1 cellular context compared by ENCODE assay signal in the genomic region with DNA sequence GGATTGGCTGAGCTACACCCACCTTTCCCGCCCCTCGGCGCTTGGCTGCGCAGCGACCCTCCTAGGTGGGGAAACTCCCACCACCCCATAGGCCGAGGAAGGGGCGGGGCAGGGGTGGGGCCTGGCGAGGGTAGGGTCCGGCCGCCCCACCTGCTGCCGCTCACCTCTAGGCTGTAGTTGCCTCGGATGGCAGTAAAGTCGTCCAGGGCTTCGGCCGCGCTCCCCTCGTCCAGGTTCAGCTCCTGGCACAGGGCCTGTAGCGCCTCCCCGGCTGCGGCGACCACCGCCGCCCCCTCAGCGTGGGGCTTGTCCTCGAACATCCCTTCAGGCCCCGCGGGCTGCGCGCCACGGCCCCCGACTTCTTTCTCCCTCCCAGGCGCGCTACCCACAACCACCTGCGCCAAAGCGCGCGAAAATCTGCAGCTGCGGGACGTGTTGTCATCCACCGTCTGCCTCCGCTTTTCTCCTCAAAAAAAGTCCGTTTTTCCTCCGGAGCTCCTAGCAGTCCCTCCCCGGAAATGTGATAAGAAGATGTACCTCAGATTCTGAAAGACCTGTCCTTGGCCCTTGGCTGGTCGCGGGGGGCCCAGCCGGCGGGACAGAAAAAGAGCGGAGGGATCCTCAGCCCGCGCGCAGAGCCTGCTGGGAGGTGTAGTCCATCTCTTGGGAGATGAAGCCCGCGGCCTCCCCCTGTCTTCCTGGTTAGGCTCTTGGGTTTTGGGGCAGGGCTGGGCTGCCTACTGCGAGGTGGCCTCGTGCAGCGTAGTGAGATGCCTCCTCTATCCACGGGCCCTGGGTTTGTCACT.
TF ChIP-seq lines count a peak whose summit lies in the region.

RBL1 (minus strand) TSS at position 389 of the 806 bp plus-strand sequence; CDS start at position 320, 69 bp downstream.

TF ChIP-seq in neural cell, 6 proteins besides CTCF, POLR2A, EP300 and RAD21 (continued from another document):
- TF ChIP-seq REST (IDR thresholded peaks at IDR 0.05; ENCODE audit: borderline replicate concordance) (no peak), MXI1 (conservative IDR thresholded peaks at IDR 0.05; ENCODE audit: poor library complexity, severe bottlenecking) (peak; percentile 83)
